30 cellular contexts compared by ENCODE assay signal in the genomic region with DNA sequence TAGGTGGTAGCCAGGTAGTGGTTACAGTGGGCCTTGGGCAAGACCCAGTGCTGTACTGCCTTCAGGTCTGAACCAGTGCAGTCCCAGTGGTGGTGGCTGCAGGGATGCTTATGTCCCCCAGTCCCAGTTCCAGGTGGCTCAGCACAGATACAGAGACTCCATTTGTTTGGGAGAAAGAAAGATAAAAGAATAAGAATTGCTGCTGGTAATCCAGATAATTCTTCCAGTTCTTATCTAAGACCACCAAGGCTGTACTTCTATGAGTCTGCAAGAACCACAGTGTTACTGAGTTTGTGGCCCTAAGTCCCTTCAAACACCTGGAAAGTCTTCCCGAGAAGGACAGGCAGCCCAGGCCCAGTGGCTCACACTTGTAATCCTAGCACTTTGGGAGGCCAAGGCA. TPM values are rescaled to one million over a fixed set of nuclear protein-coding genes. Genes with fewer than 3 reads are reported as not detected.
"Had no signal": no experiment of that assay in that cellular context is flagged by ENCODE, and none has a peak within 500 bp of the region (broad histone marks: within the 10 kb centered on the region; RNA-seq: fewer than 3 reads in every experiment).

No MANE protein-coding gene starts in this region.

- H3K4me1 ChIP-seq: ascending aorta had no signal

- ATAC-seq: activated CD8-positive, alpha-beta T cell treated with anti-CD3 and anti-CD28 coated beads for 36 hours; activated naive CD8-positive, alpha-beta T cell treated with anti-CD3 and anti-CD28 coated beads, Interleukin-2, amount 50 U/mL, for 24 hours had no signal

- H3K4me3 ChIP-seq: ascending aorta, cardiac muscle cell had no signal

- FAIRE-seq: TTC549 had no signal

- DNase-seq: activated B cell treated with CpG ODN at 0.5 μM for 24 hours; activated CD4-positive, alpha-beta memory T cell treated with anti-CD3 and anti-CD28 coated beads for 36 hours; activated CD4-positive, alpha-beta T cell treated with anti-CD3 and anti-CD28 coated beads for 4 hours; activated CD4-positive, alpha-beta T cell treated with anti-CD3 and anti-CD28 coated beads, Interleukin-2, amount 10 ng/mL, durations not matched to agents 24 days and 14 days; activated CD4-positive, alpha-beta T cell treated with anti-CD3 and anti-CD28 coated beads, Interleukin-2, amount 50 U/mL, for 1 hour; activated CD4-positive, alpha-beta T cell treated with anti-CD3 and anti-CD28 coated beads, Interleukin-2, amount 50 U/mL, for 4 hours; activated CD4-positive, CD25-positive, alpha-beta regulatory T cell treated with anti-CD3 and anti-CD28 coated beads, Interleukin-2, amount 50 U/mL, for 72 hours; activated CD8-positive, alpha-beta memory T cell treated with anti-CD3 and anti-CD28 coated beads, Interleukin-2, amount 50 U/mL, for 48 hours; activated CD8-positive, alpha-beta T cell treated with anti-CD3 and anti-CD28 coated beads for 36 hours; activated effector memory CD4-positive, alpha-beta T cell treated with Interleukin-2 at 50 U/mL for 16 hours; activated gamma-delta T cell; activated naive CD4-positive, alpha-beta T cell treated with anti-CD3 and anti-CD28 coated beads, Interleukin-2, amount 10 ng/mL, durations not matched to agents 7 days and 5 days; activated naive CD4-positive, alpha-beta T cell treated with Interleukin-2 at 50 U/mL for 16 hours; activated naive CD8-positive, alpha-beta T cell treated with anti-CD3 and anti-CD28 coated beads, Interleukin-2, amount 10 ng/mL, durations not matched to agents 7 days and 5 days; activated naive CD8-positive, alpha-beta T cell treated with anti-CD3 and anti-CD28 coated beads, Interleukin-2, amount 50 U/mL, for 24 hours; activated T-cell treated with anti-CD3 and anti-CD28 coated beads, Interleukin-2, amount 50 U/mL, for 24 hours; activated T-cell treated with anti-CD3 and anti-CD28 coated beads, Interleukin-2, amount 50 U/mL, for 48 hours; amygdala; anterior cingulate cortex; caudate nucleus; T-helper 1 cell; T-helper 2 cell; T-helper 9 cell had no signal

- H3K36me3 ChIP-seq: ascending aorta, cardiac muscle cell had no signal

- H3K27me3 ChIP-seq: ascending aorta, cardiac muscle cell had no signal

- H3K27ac ChIP-seq: ascending aorta, cardiac muscle cell, VCaP had no signal

RNA-seq across cellular contexts. Expression of gene ATP2C2, which starts 33.9 kb away (rescaled TPM):
- total RNA-seq: activated B cell treated with CpG ODN at 0.5 μM for 24 hours; activated CD4-positive, alpha-beta memory T cell treated with anti-CD3 and anti-CD28 coated beads for 36 hours; activated CD4-positive, alpha-beta T cell treated with anti-CD3 and anti-CD28 coated beads, Interleukin-2, amount 10 ng/mL, durations not matched to agents 24 days and 14 days; activated CD8-positive, alpha-beta memory T cell treated with anti-CD3 and anti-CD28 coated beads for 36 hours; activated CD8-positive, alpha-beta T cell treated with anti-CD3 and anti-CD28 coated beads for 36 hours; activated naive CD8-positive, alpha-beta T cell treated with anti-CD3 and anti-CD28 coated beads, Interleukin-2, amount 10 ng/mL, durations not matched to agents 7 days and 5 days; activated T-helper 2 cell treated with anti-CD3 and anti-CD28 coated beads, Interferon-gamma antibody, Interleukin-2, Interleukin-4, amounts not matched to agents 10 μg/mL and 5 μg/mL and 100 μg/mL, durations not matched to agents 14 hours and 24 hours and 36 hours; ascending aorta; cardiac muscle cell had no signal

RNA-seq across cellular contexts. Expression of gene WFDC1, which starts 39.8 kb away (rescaled TPM):
- total RNA-seq: activated B cell treated with CpG ODN at 0.5 μM for 24 hours; activated CD4-positive, alpha-beta memory T cell treated with anti-CD3 and anti-CD28 coated beads for 36 hours; activated CD4-positive, alpha-beta T cell treated with anti-CD3 and anti-CD28 coated beads, Interleukin-2, amount 10 ng/mL, durations not matched to agents 24 days and 14 days; activated CD8-positive, alpha-beta memory T cell treated with anti-CD3 and anti-CD28 coated beads for 36 hours; activated CD8-positive, alpha-beta T cell treated with anti-CD3 and anti-CD28 coated beads for 36 hours; activated naive CD8-positive, alpha-beta T cell treated with anti-CD3 and anti-CD28 coated beads, Interleukin-2, amount 10 ng/mL, durations not matched to agents 7 days and 5 days; activated T-helper 2 cell treated with anti-CD3 and anti-CD28 coated beads, Interferon-gamma antibody, Interleukin-2, Interleukin-4, amounts not matched to agents 10 μg/mL and 5 μg/mL and 100 μg/mL, durations not matched to agents 14 hours and 24 hours and 36 hours; bronchial epithelial cell had no signal
